ENCODE assay signal across 17 cellular contexts in genomic region chr1:168693197-168693871, GRCh38. TPM values are rescaled to one million over a fixed set of nuclear protein-coding genes. Genes with fewer than 3 reads are reported as not detected.
"Had no signal": no experiment of that assay in that cellular context is flagged by ENCODE, and none has a peak within 500 bp of the region (broad histone marks: within the 10 kb centered on the region; RNA-seq: fewer than 3 reads in every experiment).

No MANE protein-coding gene starts in this region.

- ATAC-seq: activated T-helper 17 cell treated with anti-CD3 and anti-CD28 coated beads, Interleukin-2, amount 50 U/mL, for 72 hours; effector memory CD8-positive, alpha-beta T cell; SK-N-SH treated with all-trans-retinoic acid at 6 μM for 48 hours; stimulated activated naive B cell treated with anti-CD40 and anti-IgM and Interleukin-4, amounts not matched to agents 10 μg/mL and 1 μg/mL and 100 μg/mL, for 72 hours had no signal

- H3K27me3 ChIP-seq: neural progenitor cell, suprapubic skin had no signal

- H3K36me3 ChIP-seq: neural progenitor cell, suprapubic skin had no signal

- H3K9me3 ChIP-seq: suprapubic skin had no signal

- H3K4me3 ChIP-seq: neural progenitor cell, suprapubic skin had no signal

- H3K9ac ChIP-seq: neural progenitor cell, parathyroid adenoma had no signal

- DNase-seq: activated B cell treated with CpG ODN at 0.5 μM for 24 hours; activated CD4-positive, alpha-beta T cell treated with anti-CD3 and anti-CD28 coated beads, Interleukin-2, amount 10 ng/mL, durations not matched to agents 7 days and 5 days; activated naive CD4-positive, alpha-beta T cell treated with anti-CD3 and anti-CD28 coated beads, Interleukin-2, amount 10 ng/mL, durations not matched to agents 7 days and 5 days; activated T-cell treated with anti-CD3 and anti-CD28 coated beads for 4 hours; central memory CD4-positive, alpha-beta T cell; cortex of kidney; effector memory CD8-positive, alpha-beta T cell; erythroblast; mammary epithelial cell; stimulated activated naive B cell treated with anti-CD40 and anti-IgM and Interleukin-4, amounts not matched to agents 10 μg/mL and 1 μg/mL and 100 μg/mL, for 72 hours had no signal

- H3K27ac ChIP-seq: neural progenitor cell, parathyroid adenoma, suprapubic skin had no signal

- H3K4me1 ChIP-seq: parathyroid adenoma, suprapubic skin had no signal

RNA-seq across cellular contexts. Expression of gene DPT, which starts 35.7 kb away (rescaled TPM):
- total RNA-seq: activated B cell treated with CpG ODN at 0.5 μM for 24 hours; activated CD4-positive, alpha-beta T cell treated with anti-CD3 and anti-CD28 coated beads, Interleukin-2, amount 10 ng/mL, durations not matched to agents 7 days and 5 days; activated CD8-positive, alpha-beta memory T cell treated with anti-CD3 and anti-CD28 coated beads for 36 hours; activated T-helper 17 cell treated with anti-CD3 and anti-CD28 coated beads, Interleukin-2, amount 50 U/mL, for 72 hours; kidney epithelial cell; mammary epithelial cell had no signal
- polyA plus RNA-seq: mammary epithelial cell had no signal
